Comparison of ENCODE assay signal across 11 cellular contexts in the genomic region with DNA sequence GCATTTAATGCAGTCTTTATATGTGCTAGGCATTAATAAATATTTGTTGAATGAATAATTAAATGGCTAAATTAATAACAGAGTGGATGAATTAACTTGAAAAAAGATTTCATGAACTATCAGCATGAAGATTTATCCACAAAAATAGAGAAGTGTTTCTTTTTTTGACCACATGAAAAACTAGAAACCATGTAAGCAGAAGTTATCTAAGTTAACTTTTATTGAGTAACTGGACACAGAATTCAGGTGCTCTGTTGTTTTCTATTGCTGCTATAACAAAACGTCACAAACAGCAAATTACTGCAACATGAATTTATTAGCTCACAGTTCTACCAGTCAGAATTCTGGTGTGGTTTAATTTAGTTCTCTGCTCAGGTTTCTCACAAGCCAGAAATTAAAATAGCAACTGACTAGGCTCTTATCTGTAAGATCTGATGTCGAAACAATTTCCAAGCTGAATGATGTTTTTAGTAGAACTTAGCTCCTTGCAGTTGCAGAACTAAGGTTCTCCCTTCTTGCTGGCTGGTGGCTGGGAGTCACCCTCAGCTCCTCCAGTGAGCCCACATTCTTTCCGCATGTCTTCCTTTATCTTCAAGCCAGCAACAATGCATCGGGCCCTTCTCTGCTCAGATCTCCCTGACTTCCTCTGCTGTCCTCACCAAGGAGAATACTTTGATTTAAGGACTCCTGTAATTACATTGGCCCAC.
DNase-seq lines count a peak whose midpoint lies in the region; ATAC-seq and TF ChIP-seq lines count a peak whose summit lies in the region.
"Had no signal": no experiment of that assay in that cellular context is flagged by ENCODE, and none has a peak within 500 bp of the region (broad histone marks: within the 10 kb centered on the region; RNA-seq: fewer than 3 reads in every experiment).

No MANE protein-coding gene starts in this region.

- H3K27ac Mint-ChIP-seq in chondrocyte (ENCODE audit: unreplicated experiment) (no peak overlapping the region), T-cell (no peak overlapping the region)
- no peak overlapping the region for H3K27ac Mint-ChIP-seq in activated T-cell treated with anti-CD3 and anti-CD28 coated beads, Interleukin-2, amount 50 U/mL, for 72 hours

- DNase-seq in NOMO-1 treated with DMSO at 0.1 percent for 48 hours (lab: John Stamatoyannopoulos, UW; ENCODE audit: unreplicated experiment) (peak; percentile 78), chondrocyte (ENCODE audit: low spot score) (peak; percentile 14), osteoblast (ENCODE audit: insufficient read length, low spot score, missing footprints) (peak; percentile 29), brain microvascular endothelial cell (no peak), right lobe of liver (no peak), T-cell (no peak)
- no peak for DNase-seq in activated T-cell treated with anti-CD3 and anti-CD28 coated beads, Interleukin-2, amount 50 U/mL, for 72 hours
- DNase-seq: activated naive CD4-positive, alpha-beta T cell treated with Interleukin-2 at 50 U/mL for 16 hours; lower lobe of right lung had no signal

- H3K4me1 ChIP-seq in osteoblast (ENCODE audit: insufficient read depth, low read length) (no peaks in the 10 kb centered on the region), right lobe of liver (no peaks in the 10 kb centered on the region)
- H3K4me1 ChIP-seq: lower lobe of right lung had no signal

- TF ChIP-seq POLR2A in right lobe of liver (IDR thresholded peaks at IDR 0.05): no peak

- H3K4me1 Mint-ChIP-seq in chondrocyte (ENCODE audit: low read depth) (peaks cover 4% of the 10 kb centered on the region), T-cell (no peaks in the 10 kb centered on the region)
- no peaks in the 10 kb centered on the region for H3K4me1 Mint-ChIP-seq in activated T-cell treated with anti-CD3 and anti-CD28 coated beads, Interleukin-2, amount 50 U/mL, for 72 hours (ENCODE audit: low read depth)

- no peaks in the 10 kb centered on the region for H4K20me1 ChIP-seq in osteoblast (ENCODE audit: insufficient read depth, low read length)

- TF ChIP-seq CTCF in chondrocyte (IDR thresholded peaks at IDR 0.05) (no peak), osteoblast (IDR thresholded peaks at IDR 0.05; ENCODE audit: extremely low read depth, low read depth, low read length) (no peak), brain microvascular endothelial cell (IDR thresholded peaks at IDR 0.05; ENCODE audit: low read depth, low read length, missing control alignments) (no peak), right lobe of liver (IDR thresholded peaks at IDR 0.05) (no peak)

- POLR2A ChIA-PET in T-cell (lab: Charles Lee): interaction anchor here in 1 of 2 donors (0.5 kb wide), 1 partner anchor 17 kb away, joined by 8 read pairs; no protein-coding TSS in a partner anchor

- 14% methylated on average over 3 of the region's 4 CpGs for WGBS in right lobe of liver (ENCODE audit: insufficient coverage, low coverage, low lambda C conversion rate, missing lambda C conversion rate)

- no peaks in the 10 kb centered on the region for H3K27me3 Mint-ChIP-seq in chondrocyte (ENCODE audit: low read depth)
- no peaks in the 10 kb centered on the region for H3K27me3 Mint-ChIP-seq in activated T-cell treated with anti-CD3 and anti-CD28 coated beads, Interleukin-2, amount 50 U/mL, for 72 hours (ENCODE audit: low read depth)
- peaks cover 0 to 15% of the 10 kb centered on the region in 2 donors for H3K27me3 Mint-ChIP-seq in T-cell
- H3K27me3 Mint-ChIP-seq: central memory CD8-positive, alpha-beta T cell had no signal

- H3K27ac ChIP-seq in osteoblast (ENCODE audit: low read depth, low read length) (no peak overlapping the region), brain microvascular endothelial cell (no peak overlapping the region), right lobe of liver (no peak overlapping the region)
- H3K27ac ChIP-seq: lower lobe of right lung had no signal

- intact Hi-C loops in right lobe of liver (cut with DNase I): no loop called here

- CTCF ChIA-PET in T-cell (lab: Charles Lee): no interaction called here

- H3K36me3 Mint-ChIP-seq in chondrocyte (ENCODE audit: low read depth) (no peaks in the 10 kb centered on the region), T-cell (no peaks in the 10 kb centered on the region)
- no peaks in the 10 kb centered on the region for H3K36me3 Mint-ChIP-seq in activated T-cell treated with anti-CD3 and anti-CD28 coated beads, Interleukin-2, amount 50 U/mL, for 72 hours (ENCODE audit: insufficient read depth in 2 of 2)

- no peak overlapping the region for H2AFZ ChIP-seq in osteoblast (ENCODE audit: low read length)

- H3K36me3 ChIP-seq in osteoblast (ENCODE audit: insufficient read depth, low read length) (no peaks in the 10 kb centered on the region), brain microvascular endothelial cell (replicated peaks) (no peaks in the 10 kb centered on the region), right lobe of liver (no peaks in the 10 kb centered on the region)
- H3K36me3 ChIP-seq: lower lobe of right lung had no signal

- no peaks in the 10 kb centered on the region for H3K9me3 ChIP-seq in osteoblast (ENCODE audit: low read depth, low read length)
- H3K9me3 ChIP-seq in right lobe of liver: no peaks in the 10 kb centered on the region
- H3K9me3 ChIP-seq: lower lobe of right lung had no signal

- ATAC-seq in GM18909 (IDR thresholded peaks at IDR 0.05; ENCODE audit: poor library complexity, unreplicated experiment) (peak; percentile 43), right lobe of liver (no peak), T-cell (replicated peaks in 1 of 4) (no peak)
- ATAC-seq in activated T-cell treated with anti-CD3 and anti-CD28 coated beads, Interleukin-2, amount 50 U/mL, for 72 hours (replicated peaks in 1 of 2): no peak
- ATAC-seq: lower lobe of right lung had no signal

- in situ Hi-C loops in brain microvascular endothelial cell (cut with HindIII; ENCODE audit: low pct_ligation_motif_present, low sequenced_read_pairs): no loop called here

- H3K79me2 ChIP-seq in osteoblast (ENCODE audit: insufficient read depth, low read length): no peaks in the 10 kb centered on the region

- H3K4me3 Mint-ChIP-seq in chondrocyte (ENCODE audit: unreplicated experiment): no peak overlapping the region
- no peak overlapping the region for H3K4me3 Mint-ChIP-seq in activated T-cell treated with anti-CD3 and anti-CD28 coated beads, Interleukin-2, amount 50 U/mL, for 72 hours
- no peak overlapping the region for H3K4me3 Mint-ChIP-seq in T-cell
- H3K4me3 Mint-ChIP-seq: central memory CD8-positive, alpha-beta T cell had no signal

- H3K27me3 ChIP-seq in osteoblast (ENCODE audit: insufficient read depth, low read length): no peaks in the 10 kb centered on the region
- H3K27me3 ChIP-seq in brain microvascular endothelial cell (replicated peaks): no peaks in the 10 kb centered on the region
- no peaks in the 10 kb centered on the region for H3K27me3 ChIP-seq in right lobe of liver

- H3K4me3 ChIP-seq in osteoblast (ENCODE audit: insufficient read depth, low read length) (no peak overlapping the region), brain microvascular endothelial cell (ENCODE audit: low read depth, low read length) (no peak overlapping the region), right lobe of liver (no peak overlapping the region)
- H3K4me3 ChIP-seq: lower lobe of right lung had no signal

- no peak overlapping the region for H3K4me2 ChIP-seq in osteoblast (ENCODE audit: insufficient read depth, low read length)

- H3K9me3 Mint-ChIP-seq in chondrocyte (ENCODE audit: low read depth): peaks cover 4% of the 10 kb centered on the region
- H3K9me3 Mint-ChIP-seq in activated T-cell treated with anti-CD3 and anti-CD28 coated beads, Interleukin-2, amount 50 U/mL, for 72 hours: peaks cover 0 to 2% of the 10 kb centered on the region in 2 donors
- no peaks in the 10 kb centered on the region for H3K9me3 Mint-ChIP-seq in T-cell
- H3K9me3 Mint-ChIP-seq: central memory CD8-positive, alpha-beta T cell had no signal

Comparison
In these comparisons a context has a peak if more than half of its experiments do, and no peak if none do; other contexts are left out.
1. DNase-seq: peak in NOMO-1 treated with DMSO at 0.1 percent for 48 hours (single experiment), chondrocyte (single experiment) and osteoblast (single experiment); none in brain microvascular endothelial cell (single experiment), right lobe of liver (0 of 3), activated T-cell treated with anti-CD3 and anti-CD28 coated beads, Interleukin-2, amount 50 U/mL, for 72 hours (0 of 2) and T-cell (0 of 34).